Comparison of ENCODE assay signal across 15 cellular contexts in genomic region chr7:3103614-3104399, GRCh38.
DNase-seq lines count a peak whose midpoint lies in the region; ATAC-seq and TF ChIP-seq lines count a peak whose summit lies in the region.
"Had no signal": no experiment of that assay in that cellular context is flagged by ENCODE, and none has a peak within 500 bp of the region (broad histone marks: within the 10 kb centered on the region; RNA-seq: fewer than 3 reads in every experiment).

No MANE protein-coding gene starts in this region.

- POLR2A ChIA-PET in naive thymus-derived CD4-positive, alpha-beta T cell (lab: Charles Lee): interaction anchor here (1.0 to 1.3 kb wide), 4 partner anchors 12 to 15 kb away, joined by 3 to 9 read pairs (median 4); no protein-coding TSS in a partner anchor

- TF ChIP-seq EP300 in gastroesophageal sphincter (IDR thresholded peaks at IDR 0.05): no peak

- no peak overlapping the region for H3K4me3 ChIP-seq in gastroesophageal sphincter
- H3K4me3 ChIP-seq in naive thymus-derived CD4-positive, alpha-beta T cell (ENCODE audit: low read length): no peak overlapping the region

- H3K27me3 ChIP-seq in gastroesophageal sphincter: peaks cover 14% of the 10 kb centered on the region
- no peaks in the 10 kb centered on the region for H3K27me3 ChIP-seq in naive thymus-derived CD4-positive, alpha-beta T cell (ENCODE audit: control insufficient read depth in 2 of 2, insufficient read depth in 2 of 2, low read length in 2 of 2)

- H3K27ac Mint-ChIP-seq in naive thymus-derived CD4-positive, alpha-beta T cell: peak overlapping the region in 7 of 9 donors; percentile 5 to 79 (median 69)
- H3K27ac Mint-ChIP-seq: brain had no signal

- peaks cover 0 to 18% (median 0%) of the 10 kb centered on the region in 3 donors for H3K9me3 ChIP-seq in gastroesophageal sphincter
- H3K9me3 ChIP-seq in naive thymus-derived CD4-positive, alpha-beta T cell (ENCODE audit: control insufficient read depth in 2 of 3, low read length in 3 of 3): no peaks in the 10 kb centered on the region

- peaks cover 23 to 79% (median 62%) of the 10 kb centered on the region in 7 donors for H3K4me1 Mint-ChIP-seq in naive thymus-derived CD4-positive, alpha-beta T cell
- H3K4me1 Mint-ChIP-seq: brain, neural crest cell had no signal

- TF ChIP-seq POLR2A in gastroesophageal sphincter (IDR thresholded peaks at IDR 0.05): no peak

- H3K9me3 Mint-ChIP-seq in naive thymus-derived CD4-positive, alpha-beta T cell: peaks cover 0 to 17% (median 0%) of the 10 kb centered on the region in 11 donors
- H3K9me3 Mint-ChIP-seq: neural crest cell had no signal

- peak; percentile 50 for ATAC-seq in gastroesophageal sphincter
- peak; percentile 81 for ATAC-seq in naive thymus-derived CD4-positive, alpha-beta T cell

- no peaks in the 10 kb centered on the region for H3K27me3 Mint-ChIP-seq in naive thymus-derived CD4-positive, alpha-beta T cell

- intact Hi-C loops in naive thymus-derived CD4-positive, alpha-beta T cell (cut with micrococcal nuclease): loop anchor here in 1 of 2 donors (2.0 kb wide), 1 partner anchor 15 kb away; no protein-coding TSS in a partner anchor

- no peaks in the 10 kb centered on the region for H3K4me1 ChIP-seq in gastroesophageal sphincter
- H3K4me1 ChIP-seq in naive thymus-derived CD4-positive, alpha-beta T cell (ENCODE audit: control insufficient read depth in 2 of 2, insufficient read depth in 2 of 2, low read length in 2 of 2): peaks cover 17 to 29% of the 10 kb centered on the region in 2 donors

- no peaks in the 10 kb centered on the region for H3K36me3 ChIP-seq in gastroesophageal sphincter
- no peaks in the 10 kb centered on the region for H3K36me3 ChIP-seq in naive thymus-derived CD4-positive, alpha-beta T cell (ENCODE audit: control insufficient read depth in 2 of 3, insufficient read depth in 3 of 3, low read length in 3 of 3)

- H3K4me3 Mint-ChIP-seq in naive thymus-derived CD4-positive, alpha-beta T cell: peak overlapping the region in 3 of 10 donors; percentile 27 to 55 (median 44)
- H3K4me3 Mint-ChIP-seq: brain, neural crest cell had no signal

- WGBS in gastroesophageal sphincter (ENCODE audit: low coverage in 1 of 2), 2 donors: 89% methylated on average over 11 of the region's 12 CpGs; no CpG with 5 or more reads in 1 of the 2 donors

- TF ChIP-seq CTCF in gastroesophageal sphincter (IDR thresholded peaks at IDR 0.05): no peak

- DNase-seq in Ammon's horn (ENCODE audit: low spot score): peak; percentile 33
- peak; percentile 15 for DNase-seq in MV-4-11 (lab: John Stamatoyannopoulos, UW)
- DNase-seq in naive thymus-derived CD4-positive, alpha-beta T cell: peak in 1 of 9 donors; percentile 20
- no peak for DNase-seq in GF-D8 (lab: John Stamatoyannopoulos, UW)
- DNase-seq in DMS 273 (lab: John Stamatoyannopoulos, UW; ENCODE audit: unreplicated experiment): no peak
- no peak for DNase-seq in DMS79 (lab: John Stamatoyannopoulos, UW)
- no peak for DNase-seq in NCI-H187 treated with DMSO at 0.1 percent for 48 hours (lab: John Stamatoyannopoulos, UW)
- DNase-seq: activated CD4-positive, CD25-positive, alpha-beta regulatory T cell treated with anti-CD3 and anti-CD28 coated beads, Interleukin-2, amount 50 U/mL, for 72 hours; DMS 273 treated with DMSO at 0.1 percent for 48 hours; effector CD4-positive, alpha-beta T cell; NCI-H2171 treated with DMSO at 0.1 percent for 48 hours; stimulated activated CD4-positive, alpha-beta T cell treated with anti-CD3 and anti-CD28 coated beads, Interleukin-2, amount 100 ng/mL, for 48 hours had no signal

- CTCF ChIA-PET in naive thymus-derived CD4-positive, alpha-beta T cell (lab: Charles Lee): interaction anchor here (0.5 kb wide), 1 partner anchor 83 kb away, joined by 4 read pairs; no protein-coding TSS in a partner anchor

- H3K36me3 Mint-ChIP-seq in naive thymus-derived CD4-positive, alpha-beta T cell: peaks cover 0 to 23% (median 0%) of the 10 kb centered on the region in 5 donors
- H3K36me3 Mint-ChIP-seq: brain had no signal

- no peak overlapping the region for H3K27ac ChIP-seq in gastroesophageal sphincter
- H3K27ac ChIP-seq in naive thymus-derived CD4-positive, alpha-beta T cell (ENCODE audit: low read depth, low read length): no peak overlapping the region

Comparison
In these comparisons a context has a peak if more than half of its experiments do, and no peak if none do; other contexts are left out.
1. DNase-seq: peak in Ammon's horn (single experiment) and MV-4-11 (single experiment); none in GF-D8 (single experiment), DMS 273 (single experiment), DMS79 (single experiment) and NCI-H187 treated with DMSO at 0.1 percent for 48 hours (single experiment).